In genomic region chr2:201793631-201794030, GRCh38 we compare ENCODE assay signal across 18 cellular contexts. TPM values are rescaled to one million over a fixed set of nuclear protein-coding genes. Genes with fewer than 3 reads are reported as not detected.
DNase-seq lines count a peak whose midpoint lies in the region; ATAC-seq, FAIRE-seq and TF ChIP-seq lines count a peak whose summit lies in the region.
"Had no signal": no experiment of that assay in that cellular context is flagged by ENCODE, and none has a peak within 500 bp of the region (broad histone marks: within the 10 kb centered on the region; RNA-seq: fewer than 3 reads in every experiment).

No MANE protein-coding gene starts in this region.

- H3K4me1 ChIP-seq in GM23248 (ENCODE audit: insufficient read depth) (peaks cover 32% of the 10 kb centered on the region), astrocyte (ENCODE audit: insufficient read depth, low read length) (peaks cover 17% of the 10 kb centered on the region)

- H2AFZ ChIP-seq in GM23248 (no peak overlapping the region), astrocyte (ENCODE audit: low read depth, low read length) (no peak overlapping the region)

- 8 to 17% methylated on average over 1 of the region's 1 CpG for WGBS in GM23248 (ENCODE audit: low coverage in 1 of 2, low lambda C conversion rate in 2 of 2, missing lambda C conversion rate in 2 of 2), 2 experiments

- H3K27me3 Mint-ChIP-seq in astrocyte (ENCODE audit: low read depth, unreplicated experiment) (no peaks in the 10 kb centered on the region), mesothelial cell of epicardium (ENCODE audit: low read depth) (no peaks in the 10 kb centered on the region)
- peaks cover 20 to 21% of the 10 kb centered on the region in 2 donors for H3K27me3 Mint-ChIP-seq in natural killer cell treated with Interleukin-12 subunit alpha and Interleukin-12 subunit beta and Interleukin-15 and Interleukin-18, amount 100 ng/mL, for 72 hours

- DNase-seq in EL (peak; percentile 63), GM23248 (peak; percentile 42), astrocyte (ENCODE audit: low read depth) (peak; percentile 79), mesothelial cell of epicardium (ENCODE audit: low spot score in 2 of 2, unreplicated experiment in 2 of 2) (no peak), activated gamma-delta T cell treated with Interleukin-2 at 50 U/mL for 16 hours (no peak)
- no peak for DNase-seq in natural killer cell treated with Interleukin-12 subunit alpha and Interleukin-12 subunit beta and Interleukin-15 and Interleukin-18, amount 100 ng/mL, for 72 hours (ENCODE audit: low spot score)
- no peak for DNase-seq in activated T-cell treated with anti-CD3 and anti-CD28 coated beads, Interleukin-2, amount 50 U/mL, for 1 hour
- no peak for DNase-seq in activated T-cell treated with anti-CD3 and anti-CD28 coated beads, Interleukin-2, amount 50 U/mL, for 48 hours
- DNase-seq: Caco-2; CD8-positive, alpha-beta T cell; DND-41 had no signal

- H3K9me3 ChIP-seq in GM23248 (ENCODE audit: low read depth), result no peaks in the 10 kb centered on the region
- H3K9me3 ChIP-seq in astrocyte (ENCODE audit: insufficient read depth, low read depth, low read length), result no peaks in the 10 kb centered on the region
- H3K9me3 ChIP-seq: A549, Caco-2 had no signal

- no peaks in the 10 kb centered on the region for H3K79me2 ChIP-seq in GM23248 (ENCODE audit: insufficient read depth)
- no peaks in the 10 kb centered on the region for H3K79me2 ChIP-seq in astrocyte (ENCODE audit: insufficient read depth, low read length)

- H4K20me1 ChIP-seq in GM23248 (ENCODE audit: insufficient read depth) (no peaks in the 10 kb centered on the region), astrocyte (ENCODE audit: insufficient read depth, low read length) (no peaks in the 10 kb centered on the region)

- TF ChIP-seq CTCF in astrocyte (IDR thresholded peaks at IDR 0.05; ENCODE audit: insufficient read depth, low read depth, low read length) (no peak), mesothelial cell of epicardium (IDR thresholded peaks at IDR 0.05; ENCODE audit: unreplicated experiment) (no peak)

- H3K9me2 ChIP-seq in GM23248 (ENCODE audit: insufficient read depth), result no peaks in the 10 kb centered on the region

- no peaks in the 10 kb centered on the region for H3K36me3 Mint-ChIP-seq in astrocyte (ENCODE audit: low read depth, unreplicated experiment)
- no peaks in the 10 kb centered on the region for H3K36me3 Mint-ChIP-seq in mesothelial cell of epicardium
- no peaks in the 10 kb centered on the region for H3K36me3 Mint-ChIP-seq in natural killer cell treated with Interleukin-12 subunit alpha and Interleukin-12 subunit beta and Interleukin-15 and Interleukin-18, amount 100 ng/mL, for 72 hours
- H3K36me3 Mint-ChIP-seq: CD14-positive monocyte; CD8-positive, alpha-beta T cell had no signal

- peaks cover 29% of the 10 kb centered on the region for H3F3A ChIP-seq in GM23248 (ENCODE audit: insufficient read depth)

- H3K4me1 Mint-ChIP-seq in astrocyte (ENCODE audit: low read depth, unreplicated experiment) (peaks cover 15% of the 10 kb centered on the region), mesothelial cell of epicardium (peaks cover 35% of the 10 kb centered on the region)
- no peaks in the 10 kb centered on the region for H3K4me1 Mint-ChIP-seq in natural killer cell treated with Interleukin-12 subunit alpha and Interleukin-12 subunit beta and Interleukin-15 and Interleukin-18, amount 100 ng/mL, for 72 hours (ENCODE audit: low read depth in 2 of 2)

- H3K27ac Mint-ChIP-seq in astrocyte (ENCODE audit: unreplicated experiment) (no peak overlapping the region), mesothelial cell of epicardium (peak overlapping the region; percentile 9)
- no peak overlapping the region for H3K27ac Mint-ChIP-seq in natural killer cell treated with Interleukin-12 subunit alpha and Interleukin-12 subunit beta and Interleukin-15 and Interleukin-18, amount 100 ng/mL, for 72 hours
- H3K27ac Mint-ChIP-seq: CD14-positive monocyte; CD8-positive, alpha-beta T cell had no signal

- peaks cover 1% of the 10 kb centered on the region for H3K9me3 Mint-ChIP-seq in astrocyte (ENCODE audit: unreplicated experiment)
- H3K9me3 Mint-ChIP-seq in mesothelial cell of epicardium, result no peaks in the 10 kb centered on the region
- H3K9me3 Mint-ChIP-seq in natural killer cell treated with Interleukin-12 subunit alpha and Interleukin-12 subunit beta and Interleukin-15 and Interleukin-18, amount 100 ng/mL, for 72 hours, result no peaks in the 10 kb centered on the region
- H3K9me3 Mint-ChIP-seq: CD8-positive, alpha-beta T cell had no signal

- H3K27ac ChIP-seq in GM23248 (no peak overlapping the region), astrocyte (ENCODE audit: low read depth, low read length) (no peak overlapping the region)
- H3K27ac ChIP-seq: A549 had no signal

- in situ Hi-C loops in GM23248 (cut with MboI), result loop anchor here (10.0 kb wide), 1 partner anchor 391 kb away; no protein-coding TSS in a partner anchor

- no peak for ATAC-seq in natural killer cell treated with Interleukin-12 subunit alpha and Interleukin-12 subunit beta and Interleukin-15 and Interleukin-18, amount 100 ng/mL, for 72 hours
- ATAC-seq: A549; CD8-positive, alpha-beta T cell; HCT116; K562 had no signal

- H3K4me3 Mint-ChIP-seq in astrocyte (ENCODE audit: unreplicated experiment) (no peak overlapping the region), mesothelial cell of epicardium (no peak overlapping the region)
- no peak overlapping the region for H3K4me3 Mint-ChIP-seq in natural killer cell treated with Interleukin-12 subunit alpha and Interleukin-12 subunit beta and Interleukin-15 and Interleukin-18, amount 100 ng/mL, for 72 hours
- H3K4me3 Mint-ChIP-seq: CD14-positive monocyte; CD8-positive, alpha-beta T cell had no signal

- H3K4me2 ChIP-seq in GM23248 (ENCODE audit: unreplicated experiment) (no peak overlapping the region), astrocyte (ENCODE audit: low read length) (no peak overlapping the region)
- H3K4me2 ChIP-seq: A549 had no signal

- no peaks in the 10 kb centered on the region for H3K27me3 ChIP-seq in GM23248 (replicated peaks; ENCODE audit: insufficient read depth)
- no peaks in the 10 kb centered on the region for H3K27me3 ChIP-seq in astrocyte (ENCODE audit: insufficient read depth, low read length)

- H3K4me3 ChIP-seq in GM23248 (no peak overlapping the region), astrocyte (ENCODE audit: insufficient read depth, low read depth, low read length) (no peak overlapping the region)
- H3K4me3 ChIP-seq: A549, K562 had no signal

- H3K36me3 ChIP-seq in GM23248 (ENCODE audit: low read depth), result no peaks in the 10 kb centered on the region
- H3K36me3 ChIP-seq in astrocyte (ENCODE audit: insufficient read depth, low read length), result no peaks in the 10 kb centered on the region

- no peak for FAIRE-seq in astrocyte (lab: Jason Lieb, UNC)
- FAIRE-seq: A549, GM12891, H54, K562 had no signal

- H3K9ac ChIP-seq in GM23248, result no peak overlapping the region
- no peak overlapping the region for H3K9ac ChIP-seq in astrocyte (ENCODE audit: low read length)

RNA-seq across cellular contexts. Expression of gene CDK15, which starts 12.7 kb away (rescaled TPM):
- total RNA-seq in GM23248 (2014; rRNA removed; shearing (Covaris generic)), result 1.3 and 3.2 TPM in 2 replicates
- polyA plus RNA-seq in GM23248 (2016; fragmentation: Nextera tagmentation; extraction: Ambion mirVana), result 0.88 and 1.7 TPM in 2 replicates
- total RNA-seq in astrocyte (6.6 and 9.3 TPM in 2 replicates), mesothelial cell of epicardium (6.8 to 7.3 TPM (median 7.2 TPM) in 3 replicates)
- total RNA-seq in natural killer cell treated with Interleukin-12 subunit alpha and Interleukin-12 subunit beta and Interleukin-15 and Interleukin-18, amount 100 ng/mL, for 72 hours, result not detected
- total RNA-seq: Caco-2; CD8-positive, alpha-beta T cell; G401; K562 had no signal
- polyA plus RNA-seq: A549, CD14-positive monocyte, K562 had no signal

RNA-seq across cellular contexts. Expression of gene ALS2, which starts 12.9 kb away (rescaled TPM):
- 17.3 and 24.8 TPM in 2 replicates for total RNA-seq in GM23248 (2014; rRNA removed; shearing (Covaris generic))
- 9.0 and 9.5 TPM in 2 replicates for polyA plus RNA-seq in GM23248 (2016; fragmentation: Nextera tagmentation; extraction: Ambion mirVana)
- total RNA-seq in astrocyte (48.9 and 54.0 TPM in 2 replicates), mesothelial cell of epicardium (36.1 to 40.8 TPM (median 36.5 TPM) in 3 replicates)
- 10 to 100 TPM; 19.9 to 20.0 TPM for total RNA-seq in natural killer cell treated with Interleukin-12 subunit alpha and Interleukin-12 subunit beta and Interleukin-15 and Interleukin-18, amount 100 ng/mL, for 72 hours

Comparison
In these comparisons a context has a peak if more than half of its experiments do, and no peak if none do; other contexts are left out.
1. DNase-seq: peak in EL (single experiment), GM23248 (single experiment) and astrocyte (single experiment); none in mesothelial cell of epicardium (0 of 2), natural killer cell treated with Interleukin-12 subunit alpha and Interleukin-12 subunit beta and Interleukin-15 and Interleukin-18, amount 100 ng/mL, for 72 hours (single experiment), activated T-cell treated with anti-CD3 and anti-CD28 coated beads, Interleukin-2, amount 50 U/mL, for 1 hour (single experiment), activated gamma-delta T cell treated with Interleukin-2 at 50 U/mL for 16 hours (single experiment) and activated T-cell treated with anti-CD3 and anti-CD28 coated beads, Interleukin-2, amount 50 U/mL, for 48 hours (0 of 2).